In genomic region chr5:151123897-151124751, GRCh38 we compare ENCODE assay signal across 8 cellular contexts. TPM values are rescaled to one million over a fixed set of nuclear protein-coding genes. Genes with fewer than 3 reads are reported as not detected.
A peak's percentile ranks its signal among the peaks of the same experiment; 100 is the strongest.
DNase-seq lines count a peak whose midpoint lies in the region; ATAC-seq and TF ChIP-seq lines count a peak whose summit lies in the region.

No MANE protein-coding gene starts in this region.

- peak overlapping the region; percentile 73 for H3K27ac ChIP-seq in left ventricle myocardium inferior (replicated peaks)
- peak overlapping the region; percentile 57 for H3K27ac ChIP-seq in subcutaneous abdominal adipose tissue (ENCODE audit: low read depth, low read length)

- H3K4me3 ChIP-seq in GM06990 (replicated peaks; ENCODE audit: low read depth, low read length) (peak overlapping the region; percentile 30), left ventricle myocardium inferior (no peak overlapping the region), subcutaneous abdominal adipose tissue (ENCODE audit: low read depth in 1 of 5, low read length in 5 of 5) (no peak overlapping the region)

- TF ChIP-seq CTCF in GM06990 (IDR thresholded peaks at IDR 0.05; ENCODE audit: insufficient read depth, low read length, poor library complexity, severe bottlenecking) (no peak), left ventricle myocardium inferior (IDR thresholded peaks at IDR 0.05; ENCODE audit: borderline replicate concordance) (no peak)

- H3K36me3 ChIP-seq in GM06990 (ENCODE audit: control insufficient read depth, insufficient read depth, low read length), result peaks cover 67% of the 10 kb centered on the region
- H3K36me3 ChIP-seq in left ventricle myocardium inferior, result peaks cover 92% of the 10 kb centered on the region
- H3K36me3 ChIP-seq in subcutaneous abdominal adipose tissue (ENCODE audit: control insufficient read depth in 5 of 5, insufficient read depth in 5 of 5, low read length in 5 of 5), result peaks cover 23 to 100% (median 90%) of the 10 kb centered on the region in 5 donors

- no peaks in the 10 kb centered on the region for H3K27me3 ChIP-seq in GM06990 (replicated peaks; ENCODE audit: control insufficient read depth, insufficient read depth, low read length)
- H3K27me3 ChIP-seq in left ventricle myocardium inferior (ENCODE audit: low read depth), result no peaks in the 10 kb centered on the region
- no peaks in the 10 kb centered on the region for H3K27me3 ChIP-seq in subcutaneous abdominal adipose tissue (ENCODE audit: control insufficient read depth in 5 of 5, insufficient read depth in 4 of 5, low read length in 5 of 5)

- H3K9me3 ChIP-seq in left ventricle myocardium inferior (replicated peaks) (no peaks in the 10 kb centered on the region), subcutaneous abdominal adipose tissue (ENCODE audit: control insufficient read depth in 5 of 5, low read length in 5 of 5) (no peaks in the 10 kb centered on the region)

- ATAC-seq in GM21360 (IDR thresholded peaks at IDR 0.05; ENCODE audit: unreplicated experiment) (peak; percentile 81), HG03469 (IDR thresholded peaks at IDR 0.05; ENCODE audit: unreplicated experiment) (peak; percentile 82)

- intact Hi-C loops in left ventricle myocardium inferior (cut with micrococcal nuclease), result loop anchor here (5.0 to 10.0 kb wide), 2 partner anchors 38 to 121 kb away; no protein-coding TSS in a partner anchor

- DNase-seq in GM06990 (ENCODE audit: extremely low read depth, insufficient read length) (peak; percentile 85), left ventricle myocardium inferior (peak; percentile 58), SK-N-DZ (ENCODE audit: low spot score) (no peak), superior temporal gyrus (ENCODE audit: extremely low spot score) (no peak)
- DNase-seq in activated CD8-positive, alpha-beta memory T cell treated with anti-CD3 and anti-CD28 coated beads, Interleukin-2, amount 50 U/mL, for 4 hours, result peak; percentile 73

- H3K4me1 ChIP-seq in left ventricle myocardium inferior (peaks cover 43% of the 10 kb centered on the region), subcutaneous abdominal adipose tissue (ENCODE audit: control insufficient read depth in 5 of 5, insufficient read depth in 5 of 5, low read length in 5 of 5) (peaks cover 3 to 11% (median 4%) of the 10 kb centered on the region in 5 donors)

- no peak overlapping the region for H3K9ac ChIP-seq in subcutaneous abdominal adipose tissue (ENCODE audit: low read length in 5 of 5)

RNA-seq across cellular contexts. Expression of gene ANXA6, which starts 33.5 kb away (rescaled TPM):
- total RNA-seq in left ventricle myocardium inferior, result 195 TPM
- polyA plus RNA-seq in SK-N-DZ (2014; cell fraction: cytosol; rRNA removed), result 82.5 and 86.8 TPM in 2 replicates
- polyA plus RNA-seq in SK-N-DZ (2014; cell fraction: nucleus; rRNA removed), result 62.4 and 66.7 TPM in 2 replicates

RNA-seq across cellular contexts. Expression of gene TNIP1, which starts 43.3 kb away (rescaled TPM):
- total RNA-seq in left ventricle myocardium inferior, result 131 TPM
- 28.2 and 39.3 TPM in 2 replicates for polyA plus RNA-seq in SK-N-DZ (2014; cell fraction: cytosol; rRNA removed)
- 16.4 and 27.8 TPM in 2 replicates for polyA plus RNA-seq in SK-N-DZ (2014; cell fraction: nucleus; rRNA removed)

Comparison
In these comparisons a context has a peak if more than half of its experiments do, and no peak if none do; other contexts are left out.
1. DNase-seq: peak in GM06990 (single experiment), activated CD8-positive, alpha-beta memory T cell treated with anti-CD3 and anti-CD28 coated beads, Interleukin-2, amount 50 U/mL, for 4 hours (single experiment) and left ventricle myocardium inferior (single experiment); none in SK-N-DZ (single experiment) and superior temporal gyrus (single experiment).